15 cellular contexts compared by ENCODE assay signal in the genomic region with DNA sequence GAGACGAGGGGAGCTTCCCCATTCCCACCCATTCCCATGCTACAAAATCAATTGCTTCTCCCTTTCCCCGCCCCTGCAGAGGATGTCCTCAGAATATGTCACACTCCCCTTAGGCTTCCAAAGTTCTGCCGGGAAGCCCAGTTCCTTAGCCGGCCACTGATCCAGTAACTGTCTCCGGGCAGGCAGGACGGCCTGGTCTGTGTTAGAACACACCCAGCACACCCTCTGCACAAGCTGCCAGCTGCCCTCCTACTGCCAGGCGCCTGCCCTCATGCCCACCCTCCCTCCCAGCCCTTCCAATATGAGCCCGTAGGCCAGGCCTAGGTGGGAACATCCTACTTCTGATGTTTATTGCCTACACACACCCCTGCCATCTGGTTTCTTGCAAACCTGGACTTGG.
"Had no signal": no experiment of that assay in that cellular context is flagged by ENCODE, and none has a peak within 500 bp of the region (broad histone marks: within the 10 kb centered on the region; RNA-seq: fewer than 3 reads in every experiment).

No MANE protein-coding gene starts in this region.

- H3K4me3 ChIP-seq: esophagus squamous epithelium, skin epidermis had no signal

- ATAC-seq: right cardiac atrium; stimulated activated naive CD8-positive, alpha-beta T cell treated with anti-CD3 and anti-CD28 coated beads, Interleukin-15, amount 100 ng/mL, for 72 hours; T-helper 17 cell had no signal

- H3K9me3 ChIP-seq: esophagus squamous epithelium had no signal

- DNase-seq: activated CD4-positive, alpha-beta memory T cell treated with anti-CD3 and anti-CD28 coated beads for 36 hours; activated CD4-positive, alpha-beta T cell treated with anti-CD3 and anti-CD28 coated beads for 4 hours; activated naive CD4-positive, alpha-beta T cell; activated naive CD8-positive, alpha-beta T cell treated with anti-CD3 and anti-CD28 coated beads for 36 hours; amniotic stem cell; effector CD8-positive, alpha-beta T cell; esophagus squamous epithelium; hippocampal formation; islet precursor cell; naive B cell; stimulated activated CD4-positive, alpha-beta T cell treated with anti-CD3 and anti-CD28 coated beads, Interleukin-2, amount 100 ng/mL, for 48 hours; stimulated activated naive CD8-positive, alpha-beta T cell treated with anti-CD3 and anti-CD28 coated beads, Interleukin-15, amount 100 ng/mL, for 72 hours; T-helper 17 cell had no signal

- H3K27me3 ChIP-seq: esophagus squamous epithelium had no signal
